In the genomic region with DNA sequence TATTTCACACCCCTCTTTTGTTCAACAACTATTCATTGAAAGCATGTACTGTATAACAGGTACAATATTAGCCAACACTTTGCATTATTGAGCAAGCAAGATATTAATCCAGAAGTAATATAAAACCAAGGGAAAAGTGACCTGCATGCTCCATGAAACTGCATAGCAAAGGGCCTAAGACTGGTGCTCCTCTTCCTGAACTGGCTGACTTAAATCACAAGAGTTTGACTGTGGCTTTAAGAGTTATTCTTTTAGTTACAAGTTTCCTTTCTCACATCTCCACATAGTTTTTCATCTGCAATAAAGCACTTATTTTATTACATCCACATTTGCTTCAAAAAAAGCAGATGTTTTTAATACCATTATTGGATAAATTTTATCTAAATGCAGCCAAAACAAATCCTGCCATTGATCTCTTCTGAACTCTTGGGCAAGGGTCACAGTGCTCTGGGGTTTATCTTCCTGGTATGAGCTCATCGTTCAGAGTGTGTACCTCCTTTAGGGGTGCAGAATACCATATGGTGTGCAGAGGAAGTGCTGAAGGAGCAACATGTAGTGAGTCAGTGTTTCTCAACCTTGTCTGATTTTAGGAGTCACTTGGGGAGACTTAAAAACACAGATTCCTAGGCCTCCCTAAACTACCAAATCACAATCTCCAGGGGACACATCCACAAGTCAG, we compare ENCODE assay signal across 2 cellular contexts.
TF ChIP-seq lines count a peak whose summit lies in the region.

No MANE protein-coding gene starts in this region.

TF ChIP-seq in IMR-90, 13 proteins besides CTCF, POLR2A, EP300 and RAD21:
- no peak for TF ChIP-seq CHD1 (IDR thresholded peaks at IDR 0.05; ENCODE audit: low read depth, low read length)
- TF ChIP-seq FOS (IDR thresholded peaks at IDR 0.05; ENCODE audit: low read depth, low read length) = no peak
- TF ChIP-seq RCOR1 (IDR thresholded peaks at IDR 0.05; ENCODE audit: insufficient replicate concordance, low read length) = no peak
- TF ChIP-seq MXI1 (IDR thresholded peaks at IDR 0.05; ENCODE audit: borderline replicate concordance, low read depth, low read length) = no peak

TF ChIP-seq in H1, 55 proteins besides CTCF, POLR2A, EP300 and RAD21:
- TF ChIP-seq ZNF274 (IDR thresholded peaks at IDR 0.05; ENCODE audit: borderline replicate concordance, extremely low read depth, low read length) (no peak), TEAD4 (IDR thresholded peaks at IDR 0.05; ENCODE audit: low read depth, low read length) (no peak), EZH2 (IDR thresholded peaks at IDR 0.05; ENCODE audit: low read depth, low read length, severe bottlenecking) (no peak), KDM4A (IDR thresholded peaks at IDR 0.05; ENCODE audit: low read depth, low read length, severe bottlenecking) (no peak), GTF2F1 (IDR thresholded peaks at IDR 0.05; ENCODE audit: borderline replicate concordance, low read depth, low read length) (no peak), MAFK (IDR thresholded peaks at IDR 0.05; ENCODE audit: low read depth, low read length) (no peak), NANOG (IDR thresholded peaks at IDR 0.05; ENCODE audit: insufficient read depth, low read depth, low read length, poor library complexity, severe bottlenecking) (no peak), SAP30 (IDR thresholded peaks at IDR 0.05; ENCODE audit: insufficient read depth, insufficient replicate concordance, low read length) (no peak), EGR1 (IDR thresholded peaks at IDR 0.05; ENCODE audit: borderline replicate concordance, low read depth, low read length) (no peak), CTBP2 (IDR thresholded peaks at IDR 0.05; ENCODE audit: borderline replicate concordance, insufficient read depth, insufficient read length, low read length) (no peak), SP4 (IDR thresholded peaks at IDR 0.05; ENCODE audit: low read length) (no peak), HDAC2 (IDR thresholded peaks at IDR 0.05; ENCODE audit: borderline replicate concordance in 1 of 2, low read depth in 2 of 2, low read length in 2 of 2) (no peak), JUND (IDR thresholded peaks at IDR 0.05; ENCODE audit: low read length) (no peak), KDM1A (IDR thresholded peaks at IDR 0.05; ENCODE audit: borderline replicate concordance, low read length) (no peak), TCF12 (IDR thresholded peaks at IDR 0.05; ENCODE audit: low read depth, low read length) (no peak)
- TF ChIP-seq, protein P1, sequence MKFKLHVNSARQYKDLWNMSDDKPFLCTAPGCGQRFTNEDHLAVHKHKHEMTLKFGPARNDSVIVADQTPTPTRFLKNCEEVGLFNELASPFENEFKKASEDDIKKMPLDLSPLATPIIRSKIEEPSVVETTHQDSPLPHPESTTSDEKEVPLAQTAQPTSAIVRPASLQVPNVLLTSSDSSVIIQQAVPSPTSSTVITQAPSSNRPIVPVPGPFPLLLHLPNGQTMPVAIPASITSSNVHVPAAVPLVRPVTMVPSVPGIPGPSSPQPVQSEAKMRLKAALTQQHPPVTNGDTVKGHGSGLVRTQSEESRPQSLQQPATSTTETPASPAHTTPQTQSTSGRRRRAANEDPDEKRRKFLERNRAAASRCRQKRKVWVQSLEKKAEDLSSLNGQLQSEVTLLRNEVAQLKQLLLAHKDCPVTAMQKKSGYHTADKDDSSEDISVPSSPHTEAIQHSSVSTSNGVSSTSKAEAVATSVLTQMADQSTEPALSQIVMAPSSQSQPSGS (IDR thresholded peaks at IDR 0.05; ENCODE audit: low read length) = no peak
